Comparison of ENCODE assay signal across 8 cellular contexts in genomic region chr1:101820080-101820479, GRCh38.
DNase-seq lines count a peak whose midpoint lies in the region; ATAC-seq and TF ChIP-seq lines count a peak whose summit lies in the region.

No MANE protein-coding gene starts in this region.

- no peak overlapping the region for H3K27ac Mint-ChIP-seq in type B pancreatic cell

- peak; percentile 88 for DNase-seq in DMS53 (lab: John Stamatoyannopoulos, UW)
- DNase-seq in PC-9: no peak
- DNase-seq in globus pallidus (ENCODE audit: low spot score): peak; percentile 25
- DNase-seq in type B pancreatic cell (ENCODE audit: extremely low spot score, unreplicated experiment): no peak
- DNase-seq in activated CD4-positive, CD25-positive, alpha-beta regulatory T cell treated with anti-CD3 and anti-CD28 coated beads, Interleukin-2, amount 50 U/mL, for 72 hours: no peak
- DNase-seq in activated CD4-positive, alpha-beta T cell treated with anti-CD3 and anti-CD28 coated beads, Interleukin-2, amount 50 U/mL, for 48 hours: no peak
- no peak for DNase-seq in OCI-M2 (lab: John Stamatoyannopoulos, UW; ENCODE audit: unreplicated experiment)

- H3K9me3 Mint-ChIP-seq in type B pancreatic cell: no peaks in the 10 kb centered on the region

- no peaks in the 10 kb centered on the region for H3F3A ChIP-seq in PC-9 (ENCODE audit: insufficient read depth, low read depth)

- H3K9me3 ChIP-seq in PC-9 (ENCODE audit: insufficient read depth, low read depth): no peaks in the 10 kb centered on the region; the same call in 1 of the 2 replicates

- ATAC-seq in HG03432 (IDR thresholded peaks at IDR 0.05; ENCODE audit: unreplicated experiment): peak; percentile 63

- no peak overlapping the region for H3K4me2 ChIP-seq in PC-9

- TF ChIP-seq CTCF in PC-9 (conservative IDR thresholded peaks at IDR 0.05) (peak; percentile 66), type B pancreatic cell (conservative IDR thresholded peaks at IDR 0.05) (peak; percentile 75)

- H3K27me3 ChIP-seq in PC-9 (ENCODE audit: insufficient read depth, low read depth): no peaks in the 10 kb centered on the region

- H3K27ac ChIP-seq in PC-9: no peak overlapping the region

- no TSS peak for BruUV-seq in PC-9 (replicated peaks; lab: Mats Ljungman, UMichigan)

- H3K79me2 ChIP-seq in PC-9 (ENCODE audit: low read depth): no peaks in the 10 kb centered on the region

- no peaks in the 10 kb centered on the region for H4K20me1 ChIP-seq in PC-9 (ENCODE audit: insufficient read depth)

- H3K4me3 Mint-ChIP-seq in type B pancreatic cell: no peak overlapping the region

- no peaks in the 10 kb centered on the region for H3K4me1 Mint-ChIP-seq in type B pancreatic cell (ENCODE audit: unreplicated experiment)

- CTCF ChIA-PET in PC-9 (lab: Charles Lee): no interaction called here

- H3K4me3 ChIP-seq in PC-9: no peak overlapping the region

- no peaks in the 10 kb centered on the region for H3K9me2 ChIP-seq in PC-9 (ENCODE audit: insufficient read depth)

- intact Hi-C loops in PC-9 (cut with micrococcal nuclease; ENCODE audit: unreplicated experiment): loop anchor here (10.0 kb wide), 1 partner anchor 1695 kb away; no protein-coding TSS in a partner anchor

- H3K4me1 ChIP-seq in PC-9 (replicated peaks; ENCODE audit: insufficient read depth): no peaks in the 10 kb centered on the region

- H2AFZ ChIP-seq in PC-9: no peak overlapping the region

- no peaks in the 10 kb centered on the region for H3K36me3 Mint-ChIP-seq in type B pancreatic cell

- POLR2A ChIA-PET in PC-9 (lab: Charles Lee; ENCODE audit: unreplicated experiment): no interaction called here

- H3K36me3 ChIP-seq in PC-9 (ENCODE audit: low read depth): no peaks in the 10 kb centered on the region

- peaks cover 4% of the 10 kb centered on the region for H3K27me3 Mint-ChIP-seq in type B pancreatic cell

Comparison
In these comparisons a context has a peak if more than half of its experiments do, and no peak if none do; other contexts are left out.
1. DNase-seq: peak in DMS53 (single experiment) and globus pallidus (single experiment); none in PC-9 (0 of 2), type B pancreatic cell (single experiment), activated CD4-positive, CD25-positive, alpha-beta regulatory T cell treated with anti-CD3 and anti-CD28 coated beads, Interleukin-2, amount 50 U/mL, for 72 hours (single experiment), activated CD4-positive, alpha-beta T cell treated with anti-CD3 and anti-CD28 coated beads, Interleukin-2, amount 50 U/mL, for 48 hours (0 of 2) and OCI-M2 (single experiment).